30 cellular contexts compared by ENCODE assay signal in genomic region chr7:7293092-7293491, GRCh38.
"Had no signal": no experiment of that assay in that cellular context is flagged by ENCODE, and none has a peak within 500 bp of the region (broad histone marks: within the 10 kb centered on the region; RNA-seq: fewer than 3 reads in every experiment).

No MANE protein-coding gene starts in this region.

- H3K4me3 ChIP-seq: ascending aorta, breast epithelium, cardiac muscle cell, colonic mucosa, esophagus muscularis mucosa, gastrocnemius medialis had no signal

- H3K27ac ChIP-seq: ascending aorta, breast epithelium, cardiac muscle cell, colonic mucosa, esophagus muscularis mucosa, foreskin keratinocyte, gastrocnemius medialis, VCaP had no signal

- FAIRE-seq: TTC549 had no signal

- H3K27me3 ChIP-seq: ascending aorta, breast epithelium, cardiac muscle cell, colonic mucosa, esophagus muscularis mucosa, foreskin keratinocyte, gastrocnemius medialis had no signal

- DNase-seq: activated CD4-positive, alpha-beta memory T cell treated with anti-CD3 and anti-CD28 coated beads, Interleukin-2, amount 10 ng/mL, durations not matched to agents 7 days and 5 days; activated CD4-positive, alpha-beta T cell treated with anti-CD3 and anti-CD28 coated beads for 1 hour; activated CD4-positive, alpha-beta T cell treated with anti-CD3 and anti-CD28 coated beads for 4 hours; activated CD4-positive, alpha-beta T cell treated with anti-CD3 and anti-CD28 coated beads, Interleukin-2, amount 10 ng/mL, durations not matched to agents 7 days and 5 days; activated CD4-positive, alpha-beta T cell treated with anti-CD3 and anti-CD28 coated beads, Interleukin-2, amount 50 U/mL, for 4 hours; activated CD8-positive, alpha-beta memory T cell treated with anti-CD3 and anti-CD28 coated beads, Interleukin-2, amount 50 U/mL, for 48 hours; activated gamma-delta T cell; activated naive CD4-positive, alpha-beta T cell; activated naive CD4-positive, alpha-beta T cell treated with anti-CD3 and anti-CD28 coated beads, Interleukin-2, amount 10 ng/mL, durations not matched to agents 7 days and 5 days; activated naive CD8-positive, alpha-beta T cell treated with anti-CD3 and anti-CD28 coated beads, Interleukin-2, amount 10 ng/mL, durations not matched to agents 7 days and 5 days; activated T-cell treated with anti-CD3 and anti-CD28 coated beads for 4 hours; activated T-cell treated with anti-CD3 and anti-CD28 coated beads, Interleukin-2, amount 50 U/mL, for 24 hours; activated T-cell treated with anti-CD3 and anti-CD28 coated beads, Interleukin-2, amount 50 U/mL, for 72 hours; central memory CD4-positive, alpha-beta T cell; cerebellar nuclear complex; colonic mucosa; dermis blood vessel endothelial cell; effector CD4-positive, alpha-beta T cell; effector memory CD8-positive, alpha-beta T cell; erythroblast; foreskin keratinocyte; gastrocnemius medialis; T-helper 2 cell had no signal

- H3K4me1 ChIP-seq: ascending aorta, breast epithelium, colonic mucosa, esophagus muscularis mucosa, foreskin keratinocyte, gastrocnemius medialis had no signal

- ATAC-seq: activated naive CD4-positive, alpha-beta T cell treated with anti-CD3 and anti-CD28 coated beads, Interleukin-2, amount 50 U/mL, for 72 hours; activated T-cell treated with anti-CD3 and anti-CD28 coated beads, Interleukin-2, amount 50 U/mL, for 72 hours; effector memory CD8-positive, alpha-beta T cell; foreskin keratinocyte; gastrocnemius medialis had no signal

- H3K9me3 ChIP-seq: ascending aorta, breast epithelium, colonic mucosa, esophagus muscularis mucosa, gastrocnemius medialis had no signal

- H3K36me3 ChIP-seq: ascending aorta, breast epithelium, cardiac muscle cell, colonic mucosa, esophagus muscularis mucosa, gastrocnemius medialis had no signal
